ENCODE assay signal across 8 cellular contexts in genomic region chr3:18445421-18446066, GRCh38. TPM values are rescaled to one million over a fixed set of nuclear protein-coding genes. Genes with fewer than 3 reads are reported as not detected.
DNase-seq lines count a peak whose midpoint lies in the region; ATAC-seq and TF ChIP-seq lines count a peak whose summit lies in the region.

No MANE protein-coding gene starts in this region.

- H3K36me3 ChIP-seq in BLaER1 (peaks cover 15% of the 10 kb centered on the region), right atrium auricular region (no peaks in the 10 kb centered on the region), BE2C (no peaks in the 10 kb centered on the region)

- H3K4me1 ChIP-seq in BLaER1 (peaks cover 52% of the 10 kb centered on the region), right atrium auricular region (peaks cover 0 to 18% of the 10 kb centered on the region in 2 donors), BE2C (no peaks in the 10 kb centered on the region)

- DNase-seq in NOMO-1 treated with DMSO at 0.1 percent for 48 hours (lab: John Stamatoyannopoulos, UW; ENCODE audit: unreplicated experiment) = peak; percentile 66
- peak; percentile 60 for DNase-seq in activated T-helper 1 cell treated with Interleukin-2 at 50 U/mL for 16 hours (ENCODE audit: low read depth)
- DNase-seq in right atrium auricular region (ENCODE audit: low spot score) = no peak
- no peak for DNase-seq in hepatic stellate cell (ENCODE audit: low spot score)
- DNase-seq in BE2C = no peak

- H3K27me3 ChIP-seq in BLaER1 (peaks cover 16% of the 10 kb centered on the region), right atrium auricular region (no peaks in the 10 kb centered on the region), BE2C (peaks cover 36% of the 10 kb centered on the region)

- peak overlapping the region; percentile 90 for H3K4me3 ChIP-seq in BLaER1
- peak overlapping the region; percentile 31 to 64 for H3K4me3 ChIP-seq in right atrium auricular region
- H3K4me3 ChIP-seq in skin epidermis = peak overlapping the region; percentile 30 to 61 (median 41)
- H3K4me3 ChIP-seq in BE2C (ENCODE audit: low read depth, low read length) = no peak overlapping the region; the same call in 1 of the 2 replicates

- peaks cover 28% of the 10 kb centered on the region for H4K20me1 ChIP-seq in BLaER1

- TF ChIP-seq CTCF in right atrium auricular region (IDR thresholded peaks at IDR 0.05) (peak in 1 of 2 donors; percentile 16), BE2C (IDR thresholded peaks at IDR 0.05; ENCODE audit: low read depth, low read length) (no peak)

- H3K9ac ChIP-seq in BLaER1 = peak overlapping the region; percentile 86

- ATAC-seq in GM21515 (IDR thresholded peaks at IDR 0.05; ENCODE audit: unreplicated experiment) = peak; percentile 32

- H3K27ac ChIP-seq in BLaER1 (peak overlapping the region; percentile 86), right atrium auricular region (no peak overlapping the region), skin epidermis (peak overlapping the region in 5 of 21 experiments; percentile 17 to 69 (median 56))

- H3K9me3 ChIP-seq in BLaER1 = peaks cover 24% of the 10 kb centered on the region
- peaks cover 0 to 18% of the 10 kb centered on the region in 2 donors for H3K9me3 ChIP-seq in right atrium auricular region
- H3K9me3 ChIP-seq in BE2C = no peaks in the 10 kb centered on the region

- peak overlapping the region; percentile 88 for H3K4me2 ChIP-seq in BLaER1

RNA-seq across cellular contexts. Expression of gene SATB1, which starts 20.4 kb away (rescaled TPM):
- total RNA-seq in right atrium auricular region = 10 to 100 TPM; 41.6 to 45.2 TPM
- 3.2 TPM for polyA plus RNA-seq in BE2C (2012; ENCODE audit: insufficient read depth, insufficient read length, low read depth)

Comparison
In these comparisons a context has a peak if more than half of its experiments do, and no peak if none do; other contexts are left out.
1. DNase-seq: peak in NOMO-1 treated with DMSO at 0.1 percent for 48 hours (single experiment) and activated T-helper 1 cell treated with Interleukin-2 at 50 U/mL for 16 hours (single experiment); none in right atrium auricular region (single experiment), hepatic stellate cell (single experiment) and BE2C (single experiment).